Comparison of ENCODE assay signal across 8 cellular contexts in genomic region chr1:98053471-98054366, GRCh38.
DNase-seq lines count a peak whose midpoint lies in the region; ATAC-seq and TF ChIP-seq lines count a peak whose summit lies in the region.

No MANE protein-coding gene starts in this region.

- H3K27me3 ChIP-seq in right atrium auricular region: peaks cover 10% of the 10 kb centered on the region in 2 donors

- ATAC-seq in HG03571 (IDR thresholded peaks at IDR 0.05; ENCODE audit: unreplicated experiment): peak; percentile 95

- in situ Hi-C loops in SK-MEL-5 (cut with HindIII; ENCODE audit: low pct_unique_long_range_greater_than_20kb, low sequenced_read_pairs): no loop called here

- intact Hi-C loops in posterior vena cava (cut with DNase I): loop anchor here in 1 of 2 donors (10.0 kb wide), 1 partner anchor 1089 kb away; no protein-coding TSS in a partner anchor

- H3K4me3 ChIP-seq in right atrium auricular region: peak overlapping the region; percentile 40 to 52

- DNase-seq in DMS153 treated with DMSO at 0.1 percent for 48 hours (lab: John Stamatoyannopoulos, UW; ENCODE audit: unreplicated experiment): peak; percentile 34
- peak; percentile 81 for DNase-seq in GM20000 (ENCODE audit: low spot score)
- DNase-seq in SK-MEL-5 (ENCODE audit: low read depth, low spot score): peak; percentile 44
- DNase-seq in amygdala (lab: John Stamatoyannopoulos, UW): peak in 30 of 56 donors; percentile 23 to 78 (median 55)
- DNase-seq in right atrium auricular region (ENCODE audit: low spot score): no peak
- DNase-seq in posterior vena cava (ENCODE audit: low spot score): peak; percentile 88
- no peak for DNase-seq in OCI-M1 (lab: John Stamatoyannopoulos, UW)

- TF ChIP-seq CTCF in GM20000 (IDR thresholded peaks at IDR 0.05; ENCODE audit: extremely low read depth, missing control alignments) (peak; percentile 92), right atrium auricular region (IDR thresholded peaks at IDR 0.05) (peak; percentile 89 to 96)

- peaks cover 0 to 17% of the 10 kb centered on the region in 2 donors for H3K4me1 ChIP-seq in right atrium auricular region

- no peaks in the 10 kb centered on the region for H3K36me3 ChIP-seq in right atrium auricular region

- no peaks in the 10 kb centered on the region for H3K9me3 ChIP-seq in right atrium auricular region

- H3K27ac ChIP-seq in right atrium auricular region: no peak overlapping the region

Comparison
In these comparisons a context has a peak if more than half of its experiments do, and no peak if none do; other contexts are left out.
1. DNase-seq: peak in DMS153 treated with DMSO at 0.1 percent for 48 hours (single experiment), GM20000 (single experiment), SK-MEL-5 (single experiment), amygdala (30 of 56) and posterior vena cava (single experiment); none in right atrium auricular region (single experiment) and OCI-M1 (single experiment).